In genomic region chr3:31165399-31165860, GRCh38 we compare ENCODE assay signal across 1 cellular context.
TF ChIP-seq lines count a peak whose summit lies in the region.

No MANE protein-coding gene starts in this region.

TF ChIP-seq in HepG2, 621 proteins besides CTCF, POLR2A, EP300 and RAD21 (continued from another document):
- TF ChIP-seq ZNF512 (CRISPR knock-in tag; IDR thresholded peaks at IDR 0.05) (no peak), ZSCAN5A (CRISPR knock-in tag; IDR thresholded peaks at IDR 0.05; ENCODE audit: borderline replicate concordance) (no peak), ZNF512B (CRISPR knock-in tag; IDR thresholded peaks at IDR 0.05; ENCODE audit: borderline replicate concordance) (no peak), ZBTB7A (CRISPR knock-in tag; IDR thresholded peaks at IDR 0.05) (no peak), CSRNP1 (CRISPR knock-in tag; IDR thresholded peaks at IDR 0.05) (no peak), CC2D1A (CRISPR knock-in tag; IDR thresholded peaks at IDR 0.05) (no peak), ZNF24 (IDR thresholded peaks at IDR 0.05) (no peak), NFRKB (IDR thresholded peaks at IDR 0.05) (no peak), HNRNPL (IDR thresholded peaks at IDR 0.05; ENCODE audit: low read depth, low read length) (no peak), ZNF205 (CRISPR knock-in tag; IDR thresholded peaks at IDR 0.05) (no peak), HMGXB3 (CRISPR knock-in tag; IDR thresholded peaks at IDR 0.05; ENCODE audit: borderline replicate concordance) (no peak)
